ENCODE assay signal across 15 cellular contexts in genomic region chr10:132149261-132149660, GRCh38. TPM values are rescaled to one million over a fixed set of nuclear protein-coding genes. Genes with fewer than 3 reads are reported as not detected.
A peak's percentile ranks its signal among the peaks of the same experiment; 100 is the strongest.
DNase-seq lines count a peak whose midpoint lies in the region; ATAC-seq and TF ChIP-seq lines count a peak whose summit lies in the region.
"Had no signal": no experiment of that assay in that cellular context is flagged by ENCODE, and none has a peak within 500 bp of the region (broad histone marks: within the 10 kb centered on the region; RNA-seq: fewer than 3 reads in every experiment).

No MANE protein-coding gene starts in this region.

- H3K27ac ChIP-seq in neuronal stem cell (replicated peaks; ENCODE audit: low read length), result no peak overlapping the region
- H3K27ac ChIP-seq: KMS-11, Peyer's patch had no signal

- H3K27me3 Mint-ChIP-seq in chondrocyte (ENCODE audit: low read depth), result peaks cover 3% of the 10 kb centered on the region

- no peak overlapping the region for H4K91ac ChIP-seq in neuronal stem cell (ENCODE audit: low read depth, low read length, poor library complexity)

- H2BK120ac ChIP-seq in neuronal stem cell (ENCODE audit: low read depth, low read length), result peak overlapping the region; percentile 42

- intact Hi-C loops in left cardiac atrium (cut with DNase I) (loop anchor here in 1 of 2 donors (10.0 kb wide), 1 partner anchor 264 kb away; no protein-coding TSS in a partner anchor), Right ventricle myocardium inferior (cut with DNase I) (no loop called here)

- H3K4ac ChIP-seq in neuronal stem cell (ENCODE audit: low read length), result no peak overlapping the region

- H3K27me3 ChIP-seq in H7 (ENCODE audit: control insufficient read depth, insufficient read depth, low read length) (no peaks in the 10 kb centered on the region), neuronal stem cell (ENCODE audit: control insufficient read depth in 3 of 3, insufficient read depth in 3 of 3, low read depth in 1 of 3, low read length in 3 of 3) (peaks cover 0 to 23% (median 0%) of the 10 kb centered on the region in 3 experiments)
- H3K27me3 ChIP-seq: Peyer's patch had no signal

- no peaks in the 10 kb centered on the region for H3K9me3 Mint-ChIP-seq in chondrocyte (ENCODE audit: low read depth)

- H3K4me3 ChIP-seq in H7 (ENCODE audit: insufficient read depth, low read depth, low read length) (no peak overlapping the region), neuronal stem cell (ENCODE audit: low read length in 2 of 2) (no peak overlapping the region)
- H3K4me3 ChIP-seq: Peyer's patch had no signal

- H3K27ac Mint-ChIP-seq in chondrocyte (ENCODE audit: unreplicated experiment), result no peak overlapping the region

- WGBS in neuronal stem cell (ENCODE audit: extremely low coverage in 2 of 2, insufficient read length in 2 of 2, insufficient replicate concordance in 1 of 2), 2 donors, result no CpG with 5 or more reads among the region's 22 CpGs

- no peak overlapping the region for H4K8ac ChIP-seq in neuronal stem cell (ENCODE audit: low read depth, low read length)

- ATAC-seq in left cardiac atrium (no peak), Right ventricle myocardium inferior (no peak), HG03565 (IDR thresholded peaks at IDR 0.05; ENCODE audit: unreplicated experiment) (no peak)

- no peak overlapping the region for H2AFZ ChIP-seq in neuronal stem cell (ENCODE audit: low read length)

- H3K14ac ChIP-seq in neuronal stem cell (ENCODE audit: low read length), result no peak overlapping the region

- no peaks in the 10 kb centered on the region for H3K9me3 ChIP-seq in neuronal stem cell (replicated peaks in 1 of 2; ENCODE audit: control insufficient read depth in 2 of 2, insufficient read depth in 1 of 2, low read depth in 1 of 2, low read length in 2 of 2)
- H3K9me3 ChIP-seq: Peyer's patch had no signal

- no peak overlapping the region for H3K18ac ChIP-seq in neuronal stem cell (ENCODE audit: low read length)

- peak; percentile 4 for DNase-seq in left cardiac atrium
- no peak for DNase-seq in Right ventricle myocardium inferior (ENCODE audit: missing footprints)
- DNase-seq in H7, result peak; percentile 89
- DNase-seq in chondrocyte (ENCODE audit: low spot score), result peak; percentile 67
- DNase-seq in neuronal stem cell (ENCODE audit: low spot score), result no peak
- DNase-seq in stimulated activated CD4-positive, alpha-beta T cell treated with anti-CD3 and anti-CD28 coated beads, Interleukin-1b, Interleukin-23, amount 100 ng/mL, for 48 hours, result no peak
- DNase-seq: COR-L47, NCI-H1092, NCI-H146, NCI-H2081, NCI-H510A, Peyer's patch, SHP77 had no signal

- no peak overlapping the region for H2BK12ac ChIP-seq in neuronal stem cell (ENCODE audit: low read length)

- peaks cover 0 to 2% of the 10 kb centered on the region in 2 donors for H3K4me1 ChIP-seq in neuronal stem cell (ENCODE audit: control insufficient read depth in 2 of 2, insufficient read depth in 1 of 2, low read depth in 1 of 2, low read length in 2 of 2)
- H3K4me1 ChIP-seq: Peyer's patch had no signal

- H2BK15ac ChIP-seq in neuronal stem cell (ENCODE audit: low read length), result no peak overlapping the region

- H3K36me3 ChIP-seq in H7 (replicated peaks; ENCODE audit: control insufficient read depth, insufficient read depth, low read length) (no peaks in the 10 kb centered on the region), neuronal stem cell (replicated peaks in 1 of 2; ENCODE audit: control insufficient read depth in 2 of 2, insufficient read depth in 2 of 2, low read length in 2 of 2) (no peaks in the 10 kb centered on the region)
- H3K36me3 ChIP-seq: Peyer's patch had no signal

- H2BK5ac ChIP-seq in neuronal stem cell (ENCODE audit: low read length), result no peak overlapping the region

- H3K36me3 Mint-ChIP-seq in chondrocyte (ENCODE audit: low read depth), result no peaks in the 10 kb centered on the region

- peaks cover 2% of the 10 kb centered on the region for H3K79me1 ChIP-seq in neuronal stem cell (ENCODE audit: low read depth, low read length)

- no peak overlapping the region for H3K23ac ChIP-seq in neuronal stem cell (ENCODE audit: low read depth, low read length, poor library complexity)

- no peak overlapping the region for H2AK5ac ChIP-seq in neuronal stem cell (ENCODE audit: low read depth, low read length)

- no peaks in the 10 kb centered on the region for H3K4me1 Mint-ChIP-seq in chondrocyte (ENCODE audit: low read depth)

- no peak overlapping the region for H3K4me3 Mint-ChIP-seq in chondrocyte (ENCODE audit: unreplicated experiment)

- H3K4me2 ChIP-seq in neuronal stem cell (ENCODE audit: insufficient read depth, low read length, poor library complexity, severe bottlenecking), result no peak overlapping the region
- H3K4me2 ChIP-seq: KMS-11 had no signal

- H3K9ac ChIP-seq in neuronal stem cell (ENCODE audit: low read depth, low read length, poor library complexity), result no peak overlapping the region
- H3K9ac ChIP-seq: KMS-11 had no signal

- no peak for TF ChIP-seq CTCF in chondrocyte (IDR thresholded peaks at IDR 0.05)

RNA-seq across cellular contexts. Expression of gene DPYSL4, which starts 37.5 kb away (rescaled TPM):
- total RNA-seq in left cardiac atrium (1 to 10 TPM; 1.4 to 9.9 TPM), Right ventricle myocardium inferior (24.9 TPM), chondrocyte (19.9 to 37.6 TPM (median 35.2 TPM) in 3 replicates)
- 7.6 and 9.1 TPM in 2 replicates for total RNA-seq in H7 (2014; rRNA removed; shearing (Covaris generic))
- 27.1 TPM for polyA plus RNA-seq in neuronal stem cell (2013, experiment 1 of 2)
- 25.4 TPM for polyA plus RNA-seq in neuronal stem cell (2013, experiment 2 of 2)

Comparison
In these comparisons a context has a peak if more than half of its experiments do, and no peak if none do; other contexts are left out.
1. DNase-seq: peak in left cardiac atrium (single experiment), H7 (single experiment) and chondrocyte (single experiment); none in Right ventricle myocardium inferior (single experiment), neuronal stem cell (single experiment) and stimulated activated CD4-positive, alpha-beta T cell treated with anti-CD3 and anti-CD28 coated beads, Interleukin-1b, Interleukin-23, amount 100 ng/mL, for 48 hours (single experiment).